ENCODE assay signal across 15 cellular contexts in genomic region chr6:75750925-75751324, GRCh38. TPM values are rescaled to one million over a fixed set of nuclear protein-coding genes. Genes with fewer than 3 reads are reported as not detected.
DNase-seq lines count a peak whose midpoint lies in the region; ATAC-seq and TF ChIP-seq lines count a peak whose summit lies in the region.
"Had no signal": no experiment of that assay in that cellular context is flagged by ENCODE, and none has a peak within 500 bp of the region (broad histone marks: within the 10 kb centered on the region; RNA-seq: fewer than 3 reads in every experiment).

No MANE protein-coding gene starts in this region.

- CTCF ChIA-PET in naive thymus-derived CD4-positive, alpha-beta T cell (lab: Charles Lee), result no interaction called here

- H3K4me3 Mint-ChIP-seq in endodermal cell (peak overlapping the region; percentile 81), CD14-positive monocyte (peak overlapping the region in 1 of 2 donors; percentile 96)
- H3K4me3 Mint-ChIP-seq in naive thymus-derived CD4-positive, alpha-beta T cell, result peak overlapping the region in 7 of 10 donors; percentile 6 to 96 (median 47)

- H3K4me1 ChIP-seq in endodermal cell (ENCODE audit: control insufficient read depth, insufficient read depth, low read length), result no peaks in the 10 kb centered on the region
- no peaks in the 10 kb centered on the region for H3K4me1 ChIP-seq in naive thymus-derived CD4-positive, alpha-beta T cell (ENCODE audit: control insufficient read depth in 2 of 2, insufficient read depth in 2 of 2, low read length in 2 of 2)

- no peaks in the 10 kb centered on the region for H3K9me3 Mint-ChIP-seq in endodermal cell
- H3K9me3 Mint-ChIP-seq in naive thymus-derived CD4-positive, alpha-beta T cell, result no peaks in the 10 kb centered on the region
- peaks cover 0 to 24% (median 9%) of the 10 kb centered on the region in 7 donors for H3K9me3 Mint-ChIP-seq in CD14-positive monocyte

- H3K27ac ChIP-seq in C4-2B, result peak overlapping the region; percentile 98
- no peak overlapping the region for H3K27ac ChIP-seq in endodermal cell (ENCODE audit: low read depth, low read length)
- no peak overlapping the region for H3K27ac ChIP-seq in naive thymus-derived CD4-positive, alpha-beta T cell (ENCODE audit: low read depth, low read length)
- H3K27ac ChIP-seq: parathyroid adenoma had no signal

- intact Hi-C loops in naive thymus-derived CD4-positive, alpha-beta T cell (cut with micrococcal nuclease), result no loop called here
- intact Hi-C loops in CD14-positive monocyte (cut with micrococcal nuclease), result no loop called here

- H3K36me3 ChIP-seq in endodermal cell (ENCODE audit: control insufficient read depth, insufficient read depth, low read length), result peaks cover 7% of the 10 kb centered on the region
- H3K36me3 ChIP-seq in naive thymus-derived CD4-positive, alpha-beta T cell (ENCODE audit: control insufficient read depth in 2 of 3, insufficient read depth in 3 of 3, low read length in 3 of 3), result no peaks in the 10 kb centered on the region

- peaks cover 6% of the 10 kb centered on the region for H3K4me1 Mint-ChIP-seq in endodermal cell
- peaks cover 0 to 16% (median 11%) of the 10 kb centered on the region in 7 donors for H3K4me1 Mint-ChIP-seq in naive thymus-derived CD4-positive, alpha-beta T cell
- peaks cover 23% of the 10 kb centered on the region for H3K4me1 Mint-ChIP-seq in CD14-positive monocyte

- ATAC-seq in naive thymus-derived CD4-positive, alpha-beta T cell, result no peak
- ATAC-seq in HG03378 (IDR thresholded peaks at IDR 0.05; ENCODE audit: unreplicated experiment), result no peak
- ATAC-seq: activated CD4-positive, alpha-beta T cell treated with anti-CD3 and anti-CD28 coated beads for 36 hours; K562 had no signal

- H3K27ac Mint-ChIP-seq in endodermal cell (no peak overlapping the region), CD14-positive monocyte (no peak overlapping the region)
- H3K27ac Mint-ChIP-seq in naive thymus-derived CD4-positive, alpha-beta T cell, result no peak overlapping the region
- H3K27ac Mint-ChIP-seq: activated CD4-positive, alpha-beta T cell treated with anti-CD3 and anti-CD28 coated beads for 36 hours had no signal

- H3K9ac ChIP-seq in endodermal cell (ENCODE audit: extremely low read depth, low read length, poor library complexity, severe bottlenecking), result no peak overlapping the region
- H3K9ac ChIP-seq: parathyroid adenoma had no signal

- H3K36me3 Mint-ChIP-seq in endodermal cell (ENCODE audit: low read depth), result peaks cover 2% of the 10 kb centered on the region
- H3K36me3 Mint-ChIP-seq in naive thymus-derived CD4-positive, alpha-beta T cell, result peaks cover 0 to 9% (median 0%) of the 10 kb centered on the region in 5 donors
- peaks cover 0 to 5% of the 10 kb centered on the region in 2 donors for H3K36me3 Mint-ChIP-seq in CD14-positive monocyte

- H3K27me3 Mint-ChIP-seq in endodermal cell (ENCODE audit: insufficient read depth) (peaks cover 4% of the 10 kb centered on the region), CD14-positive monocyte (ENCODE audit: low read depth in 3 of 3) (peaks cover 75 to 88% (median 80%) of the 10 kb centered on the region in 3 donors)
- peaks cover 31 to 62% (median 58%) of the 10 kb centered on the region in 5 donors for H3K27me3 Mint-ChIP-seq in naive thymus-derived CD4-positive, alpha-beta T cell

- POLR2A ChIA-PET in naive thymus-derived CD4-positive, alpha-beta T cell (lab: Charles Lee), result no interaction called here

- TF ChIP-seq CTCF in C4-2B (conservative IDR thresholded peaks at IDR 0.05) (no peak), LNCaP clone FGC (IDR thresholded peaks at IDR 0.05; ENCODE audit: control insufficient read depth, extremely low read depth, insufficient read depth) (no peak), endodermal cell (conservative IDR thresholded peaks at IDR 0.05) (no peak), CD14-positive monocyte (IDR thresholded peaks at IDR 0.05) (no peak)

- no peaks in the 10 kb centered on the region for H3K9me3 ChIP-seq in endodermal cell (ENCODE audit: control insufficient read depth, low read length)
- no peaks in the 10 kb centered on the region for H3K9me3 ChIP-seq in naive thymus-derived CD4-positive, alpha-beta T cell (ENCODE audit: control insufficient read depth in 2 of 3, low read length in 3 of 3)

- H3K4me3 ChIP-seq in LNCaP clone FGC (ENCODE audit: low read depth, low read length), result peak overlapping the region; percentile 80
- H3K4me3 ChIP-seq in endodermal cell (ENCODE audit: low read length), result peak overlapping the region; percentile 98
- no peak overlapping the region for H3K4me3 ChIP-seq in naive thymus-derived CD4-positive, alpha-beta T cell (ENCODE audit: low read length)
- H3K4me3 ChIP-seq: K562 had no signal

- no peaks in the 10 kb centered on the region for H3K27me3 ChIP-seq in endodermal cell (ENCODE audit: control insufficient read depth, insufficient read depth, low read length, poor library complexity, severe bottlenecking)
- H3K27me3 ChIP-seq in naive thymus-derived CD4-positive, alpha-beta T cell (ENCODE audit: control insufficient read depth in 2 of 2, insufficient read depth in 2 of 2, low read length in 2 of 2), result peaks cover 0 to 9% of the 10 kb centered on the region in 2 donors

- WGBS in endodermal cell (ENCODE audit: insufficient coverage in 1 of 2, insufficient read length in 1 of 2), 2 experiments, result 93 to 94% methylated on average over 6 of the region's 6 CpGs

- DNase-seq in LNCaP clone FGC (ENCODE audit: low read depth), result no peak
- DNase-seq in endodermal cell, result no peak
- no peak for DNase-seq in naive thymus-derived CD4-positive, alpha-beta T cell
- no peak for DNase-seq in NCI-H526 treated with DMSO at 0.1 percent for 48 hours (lab: John Stamatoyannopoulos, UW)
- DNase-seq in CD14-positive monocyte (ENCODE audit: low spot score), result no peak
- no peak for DNase-seq in T1000 (lab: John Stamatoyannopoulos, UW)
- DNase-seq: activated CD4-positive, alpha-beta T cell treated with anti-CD3 and anti-CD28 coated beads for 36 hours; kidney glomerular epithelial cell; NCI-H2029 treated with DMSO at 0.1 percent for 48 hours; stimulated activated CD4-positive, alpha-beta T cell treated with anti-CD3 and anti-CD28 coated beads, Interleukin-2, amount 100 ng/mL, for 24 hours; SW 1271 had no signal

RNA-seq across cellular contexts. Expression of gene MYO6, which starts 1.9 kb away (rescaled TPM):
- total RNA-seq in endodermal cell, result 10 to 100 TPM; 58.7 to 89.9 TPM
- polyA plus RNA-seq in endodermal cell (2013, experiment 1 of 2), result 21.2 TPM
- polyA plus RNA-seq in endodermal cell (2013, experiment 2 of 2), result 21.9 TPM
- 1 to 10 TPM in 2 of 5 experiments, under 1 TPM in 3; 0.34 to 3.1 (median 0.94) TPM for total RNA-seq in naive thymus-derived CD4-positive, alpha-beta T cell
- under 1 TPM; 0.27 to 0.99 TPM for polyA plus RNA-seq in naive thymus-derived CD4-positive, alpha-beta T cell
- polyA plus RNA-seq in CD14-positive monocyte, result not detected

Comparison
In these comparisons a context has a peak if more than half of its experiments do, and no peak if none do; other contexts are left out.
1. RNA of gene MYO6, which starts 1.9 kb away (total RNA-seq): 58.7 to 89.9 TPM in endodermal cell; 0.34 to 3.1 TPM in naive thymus-derived CD4-positive, alpha-beta T cell; every median in the first group is over 10 times any median in the second.